ENCODE assay signal across 1 cellular context in genomic region chr2:45650851-45651414, GRCh38.
TF ChIP-seq lines count a peak whose summit lies in the region.

No MANE protein-coding gene starts in this region.

TF ChIP-seq in HEK293, 187 proteins besides CTCF, POLR2A, EP300 and RAD21 (continued from another document and continues in another):
- TF ChIP-seq ZNF791 (tag by site-specific recombination; IDR thresholded peaks at IDR 0.05) (no peak), ZNF747 (tag by site-specific recombination; IDR thresholded peaks at IDR 0.05) (no peak), HIC1 (tag by site-specific recombination; IDR thresholded peaks at IDR 0.05) (no peak), ZNF433 (tag by site-specific recombination; IDR thresholded peaks at IDR 0.05; ENCODE audit: low read depth) (no peak), INSM2 (tag by site-specific recombination; IDR thresholded peaks at IDR 0.05) (peak; percentile 83), ZBTB6 (tag by site-specific recombination; IDR thresholded peaks at IDR 0.05) (no peak), ZNF560 (tag by site-specific recombination; IDR thresholded peaks at IDR 0.05; ENCODE audit: borderline replicate concordance) (no peak), ZNF302 (tag by site-specific recombination; IDR thresholded peaks at IDR 0.05; ENCODE audit: low read depth) (peak; percentile 68; the same call in 1 of the 2 replicates), ZXDB (tag by site-specific recombination; IDR thresholded peaks at IDR 0.05) (peak; percentile 84), ZNF184 (tag by site-specific recombination; IDR thresholded peaks at IDR 0.05) (no peak), ZBTB49 (tag by site-specific recombination; IDR thresholded peaks at IDR 0.05; ENCODE audit: low read depth) (no peak), ZSCAN5A (tag by site-specific recombination; IDR thresholded peaks at IDR 0.05) (peak; percentile 95; the same call in 1 of the 2 replicates), ZNF16 (tag by site-specific recombination; IDR thresholded peaks at IDR 0.05; ENCODE audit: low read depth) (no peak), KLF17 (tag by site-specific recombination; IDR thresholded peaks at IDR 0.05) (peak; percentile 86), ZNF202 (tag by site-specific recombination; IDR thresholded peaks at IDR 0.05; ENCODE audit: borderline replicate concordance) (no peak), ZNF24 (tag by site-specific recombination; IDR thresholded peaks at IDR 0.05) (0 out of 2 replicates have a peak, but pooled peaks have one; percentile 43), ATF2 (tag by site-specific recombination; IDR thresholded peaks at IDR 0.05; ENCODE audit: low read depth) (peak; percentile 87), ZNF670 (tag by site-specific recombination; IDR thresholded peaks at IDR 0.05; ENCODE audit: low read depth) (no peak), ZBTB7A (tag by site-specific recombination; IDR thresholded peaks at IDR 0.05; ENCODE audit: low read depth) (0 out of 2 replicates have a peak, but pooled peaks have one; percentile 72), ZNF350 (tag by site-specific recombination; IDR thresholded peaks at IDR 0.05) (no peak), REST (tag by site-specific recombination; IDR thresholded peaks at IDR 0.05) (peak; percentile 46; the same call in 1 of the 2 replicates), ZNF248 (tag by site-specific recombination; IDR thresholded peaks at IDR 0.05) (no peak), ZFP41 (tag by site-specific recombination; IDR thresholded peaks at IDR 0.05; ENCODE audit: borderline replicate concordance) (no peak), ZNF654 (tag by site-specific recombination; IDR thresholded peaks at IDR 0.05; ENCODE audit: low read depth) (no peak), ZNF37A (tag by site-specific recombination; IDR thresholded peaks at IDR 0.05) (no peak), ZNF114 (tag by site-specific recombination; IDR thresholded peaks at IDR 0.05) (no peak), ZNF175 (tag by site-specific recombination; IDR thresholded peaks at IDR 0.05) (no peak), GFI1B (tag by site-specific recombination; IDR thresholded peaks at IDR 0.05) (no peak), ZBTB26 (tag by site-specific recombination; optimal IDR thresholded peaks at IDR 0.05) (peak; percentile 99), TSHZ1 (tag by site-specific recombination; IDR thresholded peaks at IDR 0.05; ENCODE audit: borderline replicate concordance) (peak; percentile 58; the same call in 1 of the 2 replicates), HOXA7 (CRISPR knock-in tag; IDR thresholded peaks at IDR 0.05; ENCODE audit: borderline replicate concordance) (no peak), ZNF585B (tag by site-specific recombination; IDR thresholded peaks at IDR 0.05) (no peak), ZNF292 (tag by site-specific recombination; IDR thresholded peaks at IDR 0.05; ENCODE audit: borderline replicate concordance, low read depth) (no peak), BCL11A (tag by site-specific recombination; IDR thresholded peaks at IDR 0.05; ENCODE audit: low read depth) (0 out of 2 replicates have a peak, but pooled peaks have one; percentile 72), ZNF521 (tag by site-specific recombination; IDR thresholded peaks at IDR 0.05) (no peak), MEIS1 (CRISPR knock-in tag; IDR thresholded peaks at IDR 0.05; ENCODE audit: borderline replicate concordance) (no peak), ZNF785 (tag by site-specific recombination; IDR thresholded peaks at IDR 0.05) (peak; percentile 92; the same call in 1 of the 2 replicates), SETDB1 (IDR thresholded peaks at IDR 0.05; ENCODE audit: insufficient read length, low read length) (no peak), KLF7 (tag by site-specific recombination; IDR thresholded peaks at IDR 0.05; ENCODE audit: borderline replicate concordance) (peak; percentile 77; the same call in 1 of the 2 replicates), ZBTB17 (tag by site-specific recombination; IDR thresholded peaks at IDR 0.05) (peak; percentile 57; the same call in 1 of the 2 replicates)
